9 cellular contexts compared by ENCODE assay signal in genomic region chr6:147507162-147508072, GRCh38. TPM values are rescaled to one million over a fixed set of nuclear protein-coding genes. Genes with fewer than 3 reads are reported as not detected.
DNase-seq lines count a peak whose midpoint lies in the region; ATAC-seq and TF ChIP-seq lines count a peak whose summit lies in the region.
"Had no signal": no experiment of that assay in that cellular context is flagged by ENCODE, and none has a peak within 500 bp of the region (broad histone marks: within the 10 kb centered on the region; RNA-seq: fewer than 3 reads in every experiment).

No MANE protein-coding gene starts in this region.

- H3K27ac ChIP-seq in angular gyrus (ENCODE audit: low read depth, low read length) (peak overlapping the region; percentile 25), smooth muscle cell (ENCODE audit: low read depth) (no peak overlapping the region)
- H3K27ac ChIP-seq: 22Rv1 had no signal

- peaks cover 91% of the 10 kb centered on the region for H3K27me3 ChIP-seq in iPS-15b (ENCODE audit: control insufficient read depth, insufficient read depth, low read length)
- no peaks in the 10 kb centered on the region for H3K27me3 ChIP-seq in smooth muscle cell (ENCODE audit: low read depth)

- ATAC-seq in GM21786 (IDR thresholded peaks at IDR 0.05; ENCODE audit: unreplicated experiment), result no peak

- H3K4me2 ChIP-seq in smooth muscle cell, result peak overlapping the region; percentile 96

- no peaks in the 10 kb centered on the region for H3K36me3 ChIP-seq in iPS-15b (ENCODE audit: control insufficient read depth, insufficient read depth, low read length)
- no peaks in the 10 kb centered on the region for H3K36me3 ChIP-seq in smooth muscle cell (ENCODE audit: low read depth)

- peak overlapping the region; percentile 92 for H2AFZ ChIP-seq in smooth muscle cell (ENCODE audit: low read depth)

- H3K9me3 ChIP-seq in iPS-15b (ENCODE audit: control insufficient read depth, insufficient read depth, low read length) (no peaks in the 10 kb centered on the region), smooth muscle cell (replicated peaks; ENCODE audit: low read depth) (no peaks in the 10 kb centered on the region)

- H4K20me1 ChIP-seq in smooth muscle cell (ENCODE audit: low read depth), result peaks cover 23% of the 10 kb centered on the region

- WGBS in smooth muscle cell (ENCODE audit: low lambda C conversion rate), result 3% methylated on average over 56 of the region's 57 CpGs

- DNase-seq in DMS 273 (lab: John Stamatoyannopoulos, UW; ENCODE audit: unreplicated experiment) (peak; percentile 56), DMS 273 treated with DMSO at 0.1 percent for 48 hours (lab: John Stamatoyannopoulos, UW) (no peak), LoVo (ENCODE audit: low spot score) (peak; percentile 20), smooth muscle cell (lab: John Stamatoyannopoulos, UW; ENCODE audit: unreplicated experiment) (no peak), superior temporal gyrus (ENCODE audit: extremely low spot score) (no peak)

- H3F3A ChIP-seq in smooth muscle cell (ENCODE audit: low read depth), result no peaks in the 10 kb centered on the region

- peaks cover 8% of the 10 kb centered on the region for H3K4me1 ChIP-seq in iPS-15b (ENCODE audit: control insufficient read depth, insufficient read depth, low read length)
- H3K4me1 ChIP-seq in smooth muscle cell (ENCODE audit: low read depth), result peaks cover 9% of the 10 kb centered on the region

- peaks cover 33% of the 10 kb centered on the region for H3K79me2 ChIP-seq in smooth muscle cell (ENCODE audit: low read depth)

- H3K9ac ChIP-seq in iPS-15b (ENCODE audit: low read depth, low read length) (no peak overlapping the region), smooth muscle cell (ENCODE audit: low read depth) (peak overlapping the region; percentile 43)

- H3K4me3 ChIP-seq in iPS-15b (ENCODE audit: low read depth, low read length) (peak overlapping the region; percentile 71), smooth muscle cell (peak overlapping the region; percentile 98)

- TF ChIP-seq CTCF in smooth muscle cell (IDR thresholded peaks at IDR 0.05; ENCODE audit: borderline replicate concordance, insufficient read depth, poor library complexity, severe bottlenecking), result no peak

RNA-seq across cellular contexts. Expression of gene SAMD5, which starts 1.1 kb away (rescaled TPM):
- total RNA-seq in smooth muscle cell, result 10.3 and 10.8 TPM in 2 replicates
- 1.9 and 2.9 TPM in 2 replicates for polyA plus RNA-seq in smooth muscle cell

Comparison
In these comparisons a context has a peak if more than half of its experiments do, and no peak if none do; other contexts are left out.
1. DNase-seq: peak in DMS 273 (single experiment) and LoVo (single experiment); none in DMS 273 treated with DMSO at 0.1 percent for 48 hours (single experiment), smooth muscle cell (single experiment) and superior temporal gyrus (single experiment).